In the genomic region with DNA sequence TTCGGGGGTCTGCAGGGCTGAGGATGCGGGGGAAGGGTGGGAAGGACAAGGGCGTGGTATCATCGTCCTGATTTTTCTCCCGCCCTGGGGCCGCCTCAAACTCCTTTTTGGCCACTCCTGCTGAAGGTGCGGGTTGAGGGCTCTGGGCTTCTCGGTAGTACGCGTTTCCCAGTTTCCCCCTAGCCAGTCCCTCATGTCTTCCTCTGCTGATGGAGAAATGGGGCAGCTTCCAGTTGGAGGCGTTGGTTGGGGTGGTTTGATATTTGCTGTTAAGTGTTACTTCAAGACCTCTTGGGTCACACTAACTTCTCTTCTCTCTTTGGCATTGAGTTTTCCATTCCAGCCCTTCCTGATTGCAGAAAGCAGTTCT, we compare ENCODE assay signal across 8 cellular contexts. TPM values are rescaled to one million over a fixed set of nuclear protein-coding genes. Genes with fewer than 3 reads are reported as not detected.
DNase-seq lines count a peak whose midpoint lies in the region; ATAC-seq and TF ChIP-seq lines count a peak whose summit lies in the region.

No MANE protein-coding gene starts in this region.

- H3K27me3 ChIP-seq in esophagus muscularis mucosa: no peaks in the 10 kb centered on the region

- H3K36me3 Mint-ChIP-seq in T-helper 17 cell (ENCODE audit: low read depth) (peaks cover 3% of the 10 kb centered on the region), nephron progenitor cell (ENCODE audit: low read depth) (peaks cover 25% of the 10 kb centered on the region)

- no peak for TF ChIP-seq EP300 in esophagus muscularis mucosa (IDR thresholded peaks at IDR 0.05)

- H3K9me3 ChIP-seq in T-helper 17 cell (ENCODE audit: control insufficient read depth, low read length, poor library complexity, severe bottlenecking) (no peaks in the 10 kb centered on the region), esophagus muscularis mucosa (no peaks in the 10 kb centered on the region)

- no peak for TF ChIP-seq POLR2A in esophagus muscularis mucosa (IDR thresholded peaks at IDR 0.05; ENCODE audit: low read depth)

- DNase-seq in DMS79 treated with DMSO at 0.1 percent for 48 hours (lab: John Stamatoyannopoulos, UW) (peak; percentile 2), DMS79 (lab: John Stamatoyannopoulos, UW) (no peak), T-helper 17 cell (no peak), esophagus muscularis mucosa (ENCODE audit: extremely low spot score) (no peak), nephron progenitor cell (no peak), pons (ENCODE audit: low spot score) (no peak)

- peak overlapping the region; percentile 96 for H3K27ac Mint-ChIP-seq in T-helper 17 cell
- H3K27ac Mint-ChIP-seq in nephron progenitor cell: peak overlapping the region; percentile 99

- peak overlapping the region; percentile 82 to 96 (median 86) for H3K27ac ChIP-seq in esophagus muscularis mucosa (replicated peaks in 1 of 4)

- H3K4me1 Mint-ChIP-seq in T-helper 17 cell (peaks cover 28% of the 10 kb centered on the region), nephron progenitor cell (peaks cover 29% of the 10 kb centered on the region)

- H3K4me1 ChIP-seq in esophagus muscularis mucosa: peaks cover 16 to 41% (median 32%) of the 10 kb centered on the region in 4 donors

- H3K27me3 Mint-ChIP-seq in T-helper 17 cell (no peaks in the 10 kb centered on the region), nephron progenitor cell (ENCODE audit: low read depth, poor library complexity) (no peaks in the 10 kb centered on the region)

- intact Hi-C loops in esophagus muscularis mucosa (cut with DNase I): loop anchor here (5.0 to 10.0 kb wide), 2 partner anchors 237 to 356 kb away; a partner anchor contains a TSS

- peaks cover 11% of the 10 kb centered on the region for H3K9me3 Mint-ChIP-seq in nephron progenitor cell

- WGBS in esophagus muscularis mucosa: 0% methylated on average over 7 of the region's 11 CpGs

- H3K4me3 ChIP-seq in esophagus muscularis mucosa: peak overlapping the region; percentile 72 to 92 (median 78)

- peak; percentile 42 for ATAC-seq in GM19397 (IDR thresholded peaks at IDR 0.05; ENCODE audit: unreplicated experiment)
- peak; percentile 18 for ATAC-seq in HG03378 (IDR thresholded peaks at IDR 0.05; ENCODE audit: unreplicated experiment)
- peak; percentile 22 for ATAC-seq in T-helper 17 cell

- H3K4me3 Mint-ChIP-seq in T-helper 17 cell: peak overlapping the region; percentile 99
- peak overlapping the region; percentile 94 for H3K4me3 Mint-ChIP-seq in nephron progenitor cell

- no peaks in the 10 kb centered on the region for H3K36me3 ChIP-seq in esophagus muscularis mucosa

- TF ChIP-seq CTCF in esophagus muscularis mucosa (IDR thresholded peaks at IDR 0.05) (no peak), nephron progenitor cell (IDR thresholded peaks at IDR 0.05) (no peak)

RNA-seq across cellular contexts. Expression of a gene that starts 0.5 kb away (rescaled TPM):
- 1 to 10 TPM; 5.1 to 5.7 TPM for total RNA-seq in T-helper 17 cell
- 10 to 100 TPM in 1 of 4 donors, 1 to 10 TPM in 3; 5.2 to 14.5 (median 8.1) TPM for total RNA-seq in esophagus muscularis mucosa

RNA-seq across cellular contexts. Expression of a gene that starts 0.6 kb away (rescaled TPM):
- total RNA-seq in T-helper 17 cell (10 to 100 TPM; 16.7 to 20.2 TPM), esophagus muscularis mucosa (10 to 100 TPM; 19.1 to 24.5 (median 22.9) TPM)
